23 cellular contexts compared by ENCODE assay signal in the genomic region with DNA sequence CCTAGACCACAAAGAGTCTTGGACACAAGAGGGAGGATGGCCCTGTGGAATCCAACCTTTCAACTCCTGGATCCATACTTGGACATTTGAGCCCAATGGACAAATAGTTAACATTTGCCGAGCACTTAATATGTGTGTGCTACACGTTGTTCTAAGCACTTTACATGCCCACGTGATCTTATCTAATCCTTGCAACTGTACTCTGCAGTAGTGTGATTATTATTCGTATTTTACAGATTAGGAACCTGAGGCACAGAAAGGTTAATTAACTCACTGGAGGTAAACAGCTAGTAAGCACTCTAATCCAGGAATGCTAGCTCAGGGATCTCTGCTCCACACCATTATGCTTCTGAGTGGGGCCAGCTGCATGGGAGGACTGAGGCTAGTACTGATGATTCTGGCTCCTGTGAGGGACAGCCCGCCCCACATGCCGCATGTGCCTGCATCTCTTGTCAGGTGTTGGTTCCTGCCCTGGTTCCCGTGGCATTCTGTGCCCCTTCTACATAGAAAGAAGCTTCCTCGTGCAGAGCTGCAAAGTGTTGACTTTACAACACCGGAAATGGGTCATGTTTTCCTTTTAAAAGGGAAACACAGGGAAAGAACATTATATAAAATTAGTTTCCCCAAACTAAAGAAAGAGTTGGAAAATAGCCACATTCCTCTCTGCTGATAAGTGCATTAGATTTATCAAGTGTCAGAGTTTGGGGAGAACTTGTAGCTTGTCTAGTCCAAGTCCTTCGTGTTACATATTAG. TPM values are rescaled to one million over a fixed set of nuclear protein-coding genes. Genes with fewer than 3 reads are reported as not detected.
DNase-seq lines count a peak whose midpoint lies in the region; ATAC-seq and TF ChIP-seq lines count a peak whose summit lies in the region.
"Had no signal": no experiment of that assay in that cellular context is flagged by ENCODE, and none has a peak within 500 bp of the region (broad histone marks: within the 10 kb centered on the region; RNA-seq: fewer than 3 reads in every experiment).

No MANE protein-coding gene starts in this region.

- no peaks in the 10 kb centered on the region for H3K9me3 ChIP-seq in SK-N-SH
- no peaks in the 10 kb centered on the region for H3K9me3 ChIP-seq in SK-N-MC (ENCODE audit: low read depth, low read length)
- H3K9me3 ChIP-seq: stomach, upper lobe of left lung had no signal

- no peak for TF ChIP-seq CTCF in SK-N-SH (IDR thresholded peaks at IDR 0.05)
- TF ChIP-seq CTCF in fibroblast of pulmonary artery (IDR thresholded peaks at IDR 0.05; ENCODE audit: low read length, missing control alignments), result no peak

- no peaks in the 10 kb centered on the region for H4K20me1 ChIP-seq in SK-N-SH (ENCODE audit: insufficient read depth)

- no peaks in the 10 kb centered on the region for H3K36me3 ChIP-seq in SK-N-SH (replicated peaks in 1 of 2; ENCODE audit: control insufficient read depth in 1 of 2, insufficient read depth in 2 of 2, low read length in 1 of 2)
- no peaks in the 10 kb centered on the region for H3K36me3 ChIP-seq in SK-N-MC (ENCODE audit: insufficient read depth, low read length)
- H3K36me3 ChIP-seq: stomach, upper lobe of left lung had no signal

- H2AFZ ChIP-seq in SK-N-SH (ENCODE audit: low read depth), result no peak overlapping the region

- no peaks in the 10 kb centered on the region for H3K9me2 ChIP-seq in SK-N-SH

- no peaks in the 10 kb centered on the region for H3K9me3 Mint-ChIP-seq in stimulated activated naive CD8-positive, alpha-beta T cell treated with anti-CD3 and anti-CD28 coated beads, Interleukin-15, amount 100 ng/mL, for 72 hours
- H3K9me3 Mint-ChIP-seq: activated T-helper 2 cell treated with anti-CD3 and anti-CD28 coated beads, Interferon-gamma antibody, Interleukin-2, Interleukin-4, amounts not matched to agents 10 μg/mL and 5 μg/mL and 100 μg/mL, durations not matched to agents 14 hours and 24 hours and 36 hours had no signal

- no peaks in the 10 kb centered on the region for H3K27me3 ChIP-seq in SK-N-SH (ENCODE audit: insufficient read depth)
- H3K27me3 ChIP-seq: stomach, upper lobe of left lung had no signal

- peak overlapping the region; percentile 55 for H3K4me2 ChIP-seq in SK-N-SH

- no peak for DNase-seq in SK-N-SH
- DNase-seq in SK-N-MC (ENCODE audit: low read depth, low spot score), result no peak
- DNase-seq in fibroblast of pulmonary artery (ENCODE audit: low read depth), result peak; percentile 59
- peak; percentile 66 for DNase-seq in pulmonary artery endothelial cell (ENCODE audit: low read depth, low spot score)
- no peak for DNase-seq in stimulated activated naive CD8-positive, alpha-beta T cell treated with anti-CD3 and anti-CD28 coated beads, Interleukin-15, amount 100 ng/mL, for 72 hours
- DNase-seq: activated CD4-positive, CD25-positive, alpha-beta regulatory T cell treated with anti-CD3 and anti-CD28 coated beads, Interleukin-2, amount 50 U/mL, for 72 hours; central memory CD4-positive, alpha-beta T cell; DMS 273 treated with DMSO at 0.1 percent for 48 hours; left colon; MM.1S; NCI-H187; NCI-H446; right cardiac atrium; SHP77; stomach; T-helper 2 cell; upper lobe of left lung had no signal

- H3K27ac Mint-ChIP-seq in stimulated activated naive CD8-positive, alpha-beta T cell treated with anti-CD3 and anti-CD28 coated beads, Interleukin-15, amount 100 ng/mL, for 72 hours, result no peak overlapping the region
- H3K27ac Mint-ChIP-seq: activated T-helper 2 cell treated with anti-CD3 and anti-CD28 coated beads, Interferon-gamma antibody, Interleukin-2, Interleukin-4, amounts not matched to agents 10 μg/mL and 5 μg/mL and 100 μg/mL, durations not matched to agents 14 hours and 24 hours and 36 hours had no signal

- H3K27ac ChIP-seq in SK-N-SH (ENCODE audit: low read depth in 2 of 2, low read length in 1 of 2) (peak overlapping the region; percentile 81 to 85; a peak in 3 of 4 replicates), SK-N-MC (peak overlapping the region; percentile 95)
- H3K27ac ChIP-seq: upper lobe of left lung had no signal

- CTCF ChIA-PET in SK-N-SH (lab: Yijun Ruan, JAX), result interaction anchor here (1.0 kb wide), 1 partner anchor 31 kb away, joined by 3 read pairs; no protein-coding TSS in a partner anchor

- POLR2A ChIA-PET in SK-N-SH (lab: Yijun Ruan, JAX), result no interaction called here

- no peak overlapping the region for H3K9ac ChIP-seq in SK-N-SH
- H3K9ac ChIP-seq in SK-N-MC (ENCODE audit: insufficient read length), result no peak overlapping the region

- peaks cover 9% of the 10 kb centered on the region for H3K4me1 Mint-ChIP-seq in stimulated activated naive CD8-positive, alpha-beta T cell treated with anti-CD3 and anti-CD28 coated beads, Interleukin-15, amount 100 ng/mL, for 72 hours

- H3K4me3 ChIP-seq in SK-N-SH (ENCODE audit: low read depth in 2 of 2, low read length in 1 of 2), result no peak overlapping the region
- H3K4me3 ChIP-seq in SK-N-MC, result no peak overlapping the region
- H3K4me3 ChIP-seq in fibroblast of pulmonary artery (replicated peaks; ENCODE audit: low read depth, low read length), result no peak overlapping the region
- H3K4me3 ChIP-seq: stomach, upper lobe of left lung had no signal

- TF ChIP-seq RAD21 in SK-N-SH (IDR thresholded peaks at IDR 0.05; ENCODE audit: low read length), result no peak

- no peak for ATAC-seq in SK-N-SH treated with all-trans-retinoic acid at 6 μM for 48 hours
- ATAC-seq in stimulated activated naive CD8-positive, alpha-beta T cell treated with anti-CD3 and anti-CD28 coated beads, Interleukin-15, amount 100 ng/mL, for 72 hours, result no peak
- no peak for ATAC-seq in GM21576 (IDR thresholded peaks at IDR 0.05; ENCODE audit: unreplicated experiment)
- no peak for ATAC-seq in GM18907 (IDR thresholded peaks at IDR 0.05; ENCODE audit: unreplicated experiment)
- ATAC-seq: left colon, right cardiac atrium had no signal

- no peak for TF ChIP-seq EP300 in SK-N-SH (IDR thresholded peaks at IDR 0.05; ENCODE audit: borderline replicate concordance in 1 of 2, low read depth in 1 of 2, low read length in 1 of 2)

- H3K27me3 Mint-ChIP-seq in stimulated activated naive CD8-positive, alpha-beta T cell treated with anti-CD3 and anti-CD28 coated beads, Interleukin-15, amount 100 ng/mL, for 72 hours, result peaks cover 8% of the 10 kb centered on the region

- WGBS in SK-N-SH (ENCODE audit: low lambda C conversion rate), result 58% methylated on average over 10 of the region's 10 CpGs

- H3F3A ChIP-seq in SK-N-SH (replicated peaks; ENCODE audit: insufficient read depth), result peaks cover 23% of the 10 kb centered on the region

- H3K79me2 ChIP-seq in SK-N-SH (ENCODE audit: insufficient read depth), result peaks cover 4% of the 10 kb centered on the region; the same call in 1 of the 2 replicates

- peaks cover 4 to 26% of the 10 kb centered on the region in 2 experiments for H3K4me1 ChIP-seq in SK-N-SH (ENCODE audit: control insufficient read depth in 1 of 2, insufficient read depth in 2 of 2, low read depth in 1 of 2, low read length in 1 of 2)

- no peak overlapping the region for H3K4me3 Mint-ChIP-seq in stimulated activated naive CD8-positive, alpha-beta T cell treated with anti-CD3 and anti-CD28 coated beads, Interleukin-15, amount 100 ng/mL, for 72 hours

TF ChIP-seq in SK-N-SH, 30 proteins besides CTCF, POLR2A, EP300 and RAD21:
- TF ChIP-seq, protein P1, sequence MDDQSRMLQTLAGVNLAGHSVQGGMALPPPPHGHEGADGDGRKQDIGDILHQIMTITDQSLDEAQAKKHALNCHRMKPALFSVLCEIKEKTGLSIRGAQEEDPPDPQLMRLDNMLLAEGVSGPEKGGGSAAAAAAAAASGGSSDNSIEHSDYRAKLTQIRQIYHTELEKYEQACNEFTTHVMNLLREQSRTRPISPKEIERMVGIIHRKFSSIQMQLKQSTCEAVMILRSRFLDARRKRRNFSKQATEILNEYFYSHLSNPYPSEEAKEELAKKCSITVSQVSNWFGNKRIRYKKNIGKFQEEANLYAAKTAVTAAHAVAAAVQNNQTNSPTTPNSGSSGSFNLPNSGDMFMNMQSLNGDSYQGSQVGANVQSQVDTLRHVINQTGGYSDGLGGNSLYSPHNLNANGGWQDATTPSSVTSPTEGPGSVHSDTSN (IDR thresholded peaks at IDR 0.05), result peak; percentile 40; the same call in 1 of the 2 replicates
- 0 out of 2 replicates have a peak, but pooled peaks have one; percentile 4 for TF ChIP-seq TCF12 (IDR thresholded peaks at IDR 0.05)
- no peak for TF ChIP-seq POLR2AphosphoS5 (IDR thresholded peaks at IDR 0.05; ENCODE audit: low read depth, low read length)
- TF ChIP-seq TEAD4 (IDR thresholded peaks at IDR 0.05; ENCODE audit: borderline replicate concordance, insufficient read depth), result peak; percentile 31; the same call in 1 of the 2 replicates
- TF ChIP-seq NFIC (IDR thresholded peaks at IDR 0.05; ENCODE audit: borderline replicate concordance), result peak; percentile 40; the same call in 1 of the 2 replicates
- no peak for TF ChIP-seq RXRA (IDR thresholded peaks at IDR 0.05; ENCODE audit: borderline replicate concordance, low read depth)

TF ChIP-seq in SK-N-SH treated with all-trans-retinoic acid at 6 μM for 48 hours, 23 proteins besides CTCF, POLR2A, EP300 and RAD21 (continues in another document):
- no peak for TF ChIP-seq TOX (CRISPR knock-in tag; IDR thresholded peaks at IDR 0.05; ENCODE audit: borderline replicate concordance)
- no peak for TF ChIP-seq ZFP30 (CRISPR knock-in tag; IDR thresholded peaks at IDR 0.05)
- no peak for TF ChIP-seq ZNF8 (CRISPR knock-in tag; IDR thresholded peaks at IDR 0.05)
- TF ChIP-seq GLIS3 (CRISPR knock-in tag; IDR thresholded peaks at IDR 0.05), result no peak
- TF ChIP-seq, protein P2, sequence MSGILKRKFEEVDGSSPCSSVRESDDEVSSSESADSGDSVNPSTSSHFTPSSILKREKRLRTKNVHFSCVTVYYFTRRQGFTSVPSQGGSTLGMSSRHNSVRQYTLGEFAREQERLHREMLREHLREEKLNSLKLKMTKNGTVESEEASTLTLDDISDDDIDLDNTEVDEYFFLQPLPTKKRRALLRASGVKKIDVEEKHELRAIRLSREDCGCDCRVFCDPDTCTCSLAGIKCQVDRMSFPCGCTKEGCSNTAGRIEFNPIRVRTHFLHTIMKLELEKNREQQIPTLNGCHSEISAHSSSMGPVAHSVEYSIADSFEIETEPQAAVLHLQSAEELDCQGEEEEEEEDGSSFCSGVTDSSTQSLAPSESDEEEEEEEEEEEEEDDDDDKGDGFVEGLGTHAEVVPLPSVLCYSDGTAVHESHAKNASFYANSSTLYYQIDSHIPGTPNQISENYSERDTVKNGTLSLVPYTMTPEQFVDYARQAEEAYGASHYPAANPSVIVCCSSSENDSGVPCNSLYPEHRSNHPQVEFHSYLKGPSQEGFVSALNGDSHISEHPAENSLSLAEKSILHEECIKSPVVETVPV (CRISPR knock-in tag; IDR thresholded peaks at IDR 0.05), result no peak
- TF ChIP-seq ARNTL (CRISPR knock-in tag; IDR thresholded peaks at IDR 0.05; ENCODE audit: borderline replicate concordance, low read depth), result no peak
- TF ChIP-seq BACH2 (CRISPR knock-in tag; IDR thresholded peaks at IDR 0.05; ENCODE audit: borderline replicate concordance), result no peak
- no peak for TF ChIP-seq RARB (CRISPR knock-in tag; IDR thresholded peaks at IDR 0.05)
- TF ChIP-seq TCF4 (CRISPR knock-in tag; IDR thresholded peaks at IDR 0.05; ENCODE audit: borderline replicate concordance), result no peak
- TF ChIP-seq ZNF70 (CRISPR knock-in tag; IDR thresholded peaks at IDR 0.05), result no peak

RNA-seq across cellular contexts. Expression of a gene that starts 34.8 kb away (rescaled TPM):
- polyA plus RNA-seq in SK-N-SH (2012; rRNA removed), result 50.9 and 72.3 TPM in 2 replicates
- 43.2 and 53.1 TPM in 2 replicates for polyA plus RNA-seq in SK-N-SH (2012; cell fraction: cytosol; rRNA removed)
- polyA plus RNA-seq in SK-N-SH (2012; cell fraction: nucleus; rRNA removed), result 19.3 and 28.0 TPM in 2 replicates
- 0.20 and 0.46 TPM in 2 replicates for total RNA-seq in pulmonary artery endothelial cell
- total RNA-seq: activated T-helper 2 cell treated with anti-CD3 and anti-CD28 coated beads, Interferon-gamma antibody, Interleukin-2, Interleukin-4, amounts not matched to agents 10 μg/mL and 5 μg/mL and 100 μg/mL, durations not matched to agents 14 hours and 24 hours and 36 hours; frontal cortex; left colon; mucosa of gallbladder; right cardiac atrium; stomach; upper lobe of left lung had no signal
- polyA plus RNA-seq: right cardiac atrium, stomach had no signal

Comparison
In these comparisons a context has a peak if more than half of its experiments do, and no peak if none do; other contexts are left out.
1. DNase-seq: peak in fibroblast of pulmonary artery (single experiment) and pulmonary artery endothelial cell (single experiment); none in SK-N-SH (single experiment), SK-N-MC (single experiment) and stimulated activated naive CD8-positive, alpha-beta T cell treated with anti-CD3 and anti-CD28 coated beads, Interleukin-15, amount 100 ng/mL, for 72 hours (0 of 2).